Comparison of ENCODE assay signal across 23 cellular contexts in genomic region chr4:120714581-120714980, GRCh38.
DNase-seq lines count a peak whose midpoint lies in the region; TF ChIP-seq lines count a peak whose summit lies in the region.
"Had no signal": no experiment of that assay in that cellular context is flagged by ENCODE, and none has a peak within 500 bp of the region (broad histone marks: within the 10 kb centered on the region; RNA-seq: fewer than 3 reads in every experiment).

No MANE protein-coding gene starts in this region.

- intact Hi-C loops in lower leg skin (cut with DNase I; ENCODE audit: low total_unique reads), result no loop called here

- TF ChIP-seq CTCF in lower leg skin (IDR thresholded peaks at IDR 0.05), result no peak

- no peak for TF ChIP-seq POLR2A in lower leg skin (IDR thresholded peaks at IDR 0.05)

- H3K4me3 ChIP-seq in lower leg skin (ENCODE audit: low read depth, poor library complexity, severe bottlenecking), result no peak overlapping the region
- H3K4me3 ChIP-seq: GM12878, HAP-1 had no signal

- DNase-seq in NCI-H82 (lab: John Stamatoyannopoulos, UW) (peak; percentile 33), amniotic epithelial cell (ENCODE audit: low read depth) (peak; percentile 87), islet precursor cell (peak; percentile 73), middle frontal gyrus (ENCODE audit: extremely low spot score, low spot score) (no peak), 8988T (no peak), lower leg skin (ENCODE audit: low spot score in 2 of 2) (no peak), HUDEP-2 (lab: John Stamatoyannopoulos, UW; ENCODE audit: unreplicated experiment in 76 of 76) (no peak)
- DNase-seq: C1 segment of cervical spinal cord; Caco-2; CD4-positive, alpha-beta memory T cell; GDM1; GOT3; NCI-H1105; NCI-H1436 treated with DMSO at 0.1 percent for 48 hours; NCI-H187 treated with DMSO at 0.1 percent for 48 hours; NCI-H2107; NCI-H446; NCI-H524 treated with DMSO at 0.1 percent for 48 hours; NCI-H774; SHP77; SW 1271 had no signal

- 53 to 54% methylated on average over 3 of the region's 3 CpGs for WGBS in lower leg skin, 2 donors

Comparison
In these comparisons a context has a peak if more than half of its experiments do, and no peak if none do; other contexts are left out.
1. DNase-seq: peak in NCI-H82 (single experiment), amniotic epithelial cell (single experiment) and islet precursor cell (single experiment); none in middle frontal gyrus (single experiment), 8988T (single experiment), lower leg skin (0 of 2) and HUDEP-2 (0 of 76).